15 cellular contexts compared by ENCODE assay signal in the genomic region with DNA sequence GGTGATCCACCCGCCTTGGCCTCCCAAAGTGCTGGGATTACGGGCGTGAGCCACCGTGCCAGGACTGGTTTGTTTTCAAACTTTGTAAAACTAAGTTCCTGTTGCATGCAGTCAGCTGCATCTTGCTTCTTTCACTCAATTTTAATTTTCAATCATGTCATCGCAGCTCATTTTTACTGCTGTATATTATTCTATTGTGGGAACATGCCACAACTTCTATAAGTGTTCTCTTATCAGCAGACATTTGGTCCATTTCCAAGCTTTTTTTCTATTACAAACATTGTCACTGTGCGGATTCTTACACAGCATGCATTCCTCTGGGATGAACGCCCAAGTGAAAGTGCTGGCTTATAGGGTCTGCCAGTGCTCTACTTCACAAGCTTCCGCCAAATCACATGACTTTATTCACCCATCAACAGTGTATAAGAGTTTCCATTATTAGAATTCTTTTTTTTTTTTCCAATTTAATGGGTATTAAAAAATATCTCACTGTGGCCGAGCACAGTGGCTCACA.
"Had no signal": no experiment of that assay in that cellular context is flagged by ENCODE, and none has a peak within 500 bp of the region (broad histone marks: within the 10 kb centered on the region; RNA-seq: fewer than 3 reads in every experiment).

No MANE protein-coding gene starts in this region.

- H3K9me3 ChIP-seq: adrenal gland, prostate gland, sigmoid colon had no signal

- ATAC-seq: activated T-helper 17 cell treated with anti-CD3 and anti-CD28 coated beads, Interleukin-2, amount 50 U/mL, for 72 hours; naive thymus-derived CD8-positive, alpha-beta T cell; WTC11 had no signal

- H3K27ac ChIP-seq: prostate gland, sigmoid colon had no signal

- H3K4me1 Mint-ChIP-seq: activated CD4-positive, alpha-beta T cell treated with anti-CD3 and anti-CD28 coated beads, Interleukin-2, amount 10 ng/mL, durations not matched to agents 24 days and 14 days; activated T-helper 17 cell treated with anti-CD3 and anti-CD28 coated beads, Interleukin-2, amount 50 U/mL, for 72 hours had no signal

- H3K27me3 ChIP-seq: adrenal gland, sigmoid colon had no signal

- H3K4me1 ChIP-seq: prostate gland, sigmoid colon had no signal

- H3K9me3 Mint-ChIP-seq: activated CD4-positive, alpha-beta T cell treated with anti-CD3 and anti-CD28 coated beads, Interleukin-2, amount 10 ng/mL, durations not matched to agents 24 days and 14 days; activated T-helper 17 cell treated with anti-CD3 and anti-CD28 coated beads, Interleukin-2, amount 50 U/mL, for 72 hours; naive thymus-derived CD8-positive, alpha-beta T cell; T-helper 1 cell treated with Interleukin-12 subunit alpha and Interleukin-12 subunit beta and Interleukin-4 antibody, amounts not matched to agents 30 μg/mL and 1 μg/mL, for 36 hours; WTC11 had no signal

- H3K4me3 ChIP-seq: adrenal gland, prostate gland, sigmoid colon had no signal

- DNase-seq: activated CD4-positive, alpha-beta T cell treated with anti-CD3 and anti-CD28 coated beads, Interleukin-2, amount 10 ng/mL, durations not matched to agents 24 days and 14 days; activated naive CD4-positive, alpha-beta T cell treated with anti-CD3 and anti-CD28 coated beads, Interleukin-2, amount 50 U/mL, for 16 hours; effector CD4-positive, alpha-beta T cell; hypothalamus; kidney glomerular epithelial cell; naive thymus-derived CD8-positive, alpha-beta T cell; sigmoid colon; stimulated activated CD4-positive, alpha-beta T cell treated with anti-CD3 and anti-CD28 coated beads, Interleukin-2, amount 100 ng/mL, for 24 hours; stimulated activated naive CD4-positive, alpha-beta T cell; trophoblast cell had no signal

- H3K36me3 Mint-ChIP-seq: naive thymus-derived CD8-positive, alpha-beta T cell; WTC11 had no signal

- H3K4me3 Mint-ChIP-seq: activated CD4-positive, alpha-beta T cell treated with anti-CD3 and anti-CD28 coated beads, Interleukin-2, amount 10 ng/mL, durations not matched to agents 24 days and 14 days; activated T-helper 17 cell treated with anti-CD3 and anti-CD28 coated beads, Interleukin-2, amount 50 U/mL, for 72 hours; naive thymus-derived CD8-positive, alpha-beta T cell; T-helper 1 cell treated with Interleukin-12 subunit alpha and Interleukin-12 subunit beta and Interleukin-4 antibody, amounts not matched to agents 30 μg/mL and 1 μg/mL, for 36 hours; WTC11 had no signal

- H3K36me3 ChIP-seq: adrenal gland, prostate gland, sigmoid colon had no signal

- H3K27ac Mint-ChIP-seq: activated CD4-positive, alpha-beta T cell treated with anti-CD3 and anti-CD28 coated beads, Interleukin-2, amount 10 ng/mL, durations not matched to agents 24 days and 14 days; activated T-helper 17 cell treated with anti-CD3 and anti-CD28 coated beads, Interleukin-2, amount 50 U/mL, for 72 hours; naive thymus-derived CD8-positive, alpha-beta T cell; T-helper 1 cell treated with Interleukin-12 subunit alpha and Interleukin-12 subunit beta and Interleukin-4 antibody, amounts not matched to agents 30 μg/mL and 1 μg/mL, for 36 hours; WTC11 had no signal
